Comparison of ENCODE assay signal across 24 cellular contexts in the genomic region with DNA sequence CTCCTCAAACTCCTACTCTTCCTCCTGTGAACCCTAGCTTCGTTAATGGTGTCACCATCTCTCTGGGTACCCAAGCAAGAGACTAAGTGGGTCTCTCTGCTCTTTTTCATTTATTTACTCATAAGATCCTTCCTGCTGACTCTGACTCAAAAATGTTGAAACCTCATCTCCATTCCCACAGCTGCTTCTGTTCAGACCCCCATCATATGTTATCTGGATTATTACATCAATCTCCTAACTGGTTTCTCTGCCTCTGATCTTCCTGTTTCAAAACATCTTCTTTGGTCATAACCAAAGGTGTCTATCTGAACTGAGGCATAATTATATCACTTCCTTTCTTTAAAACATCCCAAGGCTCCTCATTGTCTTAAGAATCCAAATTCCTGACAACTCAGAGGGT. TPM values are rescaled to one million over a fixed set of nuclear protein-coding genes. Genes with fewer than 3 reads are reported as not detected.
A peak's percentile ranks its signal among the peaks of the same experiment; 100 is the strongest.
DNase-seq lines count a peak whose midpoint lies in the region; ATAC-seq and TF ChIP-seq lines count a peak whose summit lies in the region.
"Had no signal": no experiment of that assay in that cellular context is flagged by ENCODE, and none has a peak within 500 bp of the region (broad histone marks: within the 10 kb centered on the region; RNA-seq: fewer than 3 reads in every experiment).

No MANE protein-coding gene starts in this region.

- H3K23ac ChIP-seq in IMR-90 (ENCODE audit: low read depth, low read length) (no peak overlapping the region), mesenchymal stem cell (ENCODE audit: low read length in 2 of 2) (no peak overlapping the region)

- TF ChIP-seq CTCF in IMR-90 (conservative IDR thresholded peaks at IDR 0.05; ENCODE audit: low read depth, low read length), result no peak
- no peak for TF ChIP-seq CTCF in cardiac fibroblast (IDR thresholded peaks at IDR 0.05; ENCODE audit: low read depth, low read length)
- no peak for TF ChIP-seq CTCF in fibroblast of pulmonary artery (IDR thresholded peaks at IDR 0.05; ENCODE audit: low read length, missing control alignments)
- TF ChIP-seq CTCF in dorsolateral prefrontal cortex (IDR thresholded peaks at IDR 0.05 in 54 of 56, conservative IDR thresholded peaks at IDR 0.05 in 2 of 56; ENCODE audit: low read depth in 1 of 56, partially characterized antibody in 56 of 56), result no peak

- H3K27ac ChIP-seq in IMR-90 (ENCODE audit: insufficient read depth, low read length) (no peak overlapping the region), mesenchymal stem cell (ENCODE audit: low read length, poor library complexity, severe bottlenecking) (no peak overlapping the region), dorsolateral prefrontal cortex (no peak overlapping the region)
- H3K27ac ChIP-seq: 22Rv1; BLaER1 treated with 17β-estradiol and CSF1 and Interleukin-3, amounts not matched to agents 10 nM and 100 nM; GM23248 had no signal

- no peaks in the 10 kb centered on the region for H3K36me3 ChIP-seq in IMR-90 (ENCODE audit: control insufficient read depth, insufficient read depth, low read length)
- H3K36me3 ChIP-seq in mesenchymal stem cell (ENCODE audit: control insufficient read depth in 1 of 2, insufficient read depth in 2 of 2, low read depth in 1 of 2, low read length in 2 of 2), result peaks cover 0 to 10% of the 10 kb centered on the region in 2 experiments
- H3K36me3 ChIP-seq: BE2C; BLaER1 treated with 17β-estradiol and CSF1 and Interleukin-3, amounts not matched to agents 10 nM and 100 nM had no signal

- no peak overlapping the region for H2BK15ac ChIP-seq in IMR-90 (ENCODE audit: low read depth, low read length)
- H2BK15ac ChIP-seq in mesenchymal stem cell (ENCODE audit: low read depth, poor library complexity, severe bottlenecking), result no peak overlapping the region

- DNase-seq in IMR-90, result peak; percentile 52
- peak; percentile 47 to 71 for DNase-seq in cardiac fibroblast (ENCODE audit: low read depth in 2 of 2)
- DNase-seq in fibroblast of pulmonary artery (ENCODE audit: low read depth), result peak; percentile 74
- DNase-seq in mesenchymal stem cell, result peak; percentile 41
- no peak for DNase-seq in NCI-H2171 treated with DMSO at 0.1 percent for 48 hours (lab: John Stamatoyannopoulos, UW)
- no peak for DNase-seq in dorsolateral prefrontal cortex
- DNase-seq in NCI-H1930 (lab: John Stamatoyannopoulos, UW), result no peak
- no peak for DNase-seq in activated CD4-positive, alpha-beta T cell treated with anti-CD3 and anti-CD28 coated beads, Interleukin-2, amount 50 U/mL, for 1 hour
- DNase-seq: AML-193; BE2C; CD4-positive, alpha-beta T cell; CD8-positive, alpha-beta memory T cell; DMS 273 treated with DMSO at 0.1 percent for 48 hours; DMS79; EL; GDM1; GM23248; H7; HCEC 1CT had no signal

- H2BK12ac ChIP-seq in mesenchymal stem cell (ENCODE audit: low read length in 2 of 2), result peak overlapping the region in 1 of 2 experiments; percentile 18

- dilution Hi-C loops in IMR-90 (cut with HindIII; ENCODE audit: low sequenced_read_pairs, unreplicated experiment), result no loop called here

- TF ChIP-seq RAD21 in IMR-90 (IDR thresholded peaks at IDR 0.05; ENCODE audit: low read length), result no peak

- H2AFZ ChIP-seq in IMR-90 (replicated peaks; ENCODE audit: low read length, poor library complexity) (no peak overlapping the region), mesenchymal stem cell (ENCODE audit: low read depth, low read length) (no peak overlapping the region)
- H2AFZ ChIP-seq: GM23248 had no signal

- POLR2A ChIA-PET in IMR-90 (lab: Charles Lee; ENCODE audit: unreplicated experiment), result no interaction called here

- H3K9me1 ChIP-seq in IMR-90 (ENCODE audit: insufficient read depth, low read length), result peaks cover 9% of the 10 kb centered on the region

- H3K4me2 ChIP-seq in IMR-90 (ENCODE audit: low read depth, low read length), result no peak overlapping the region
- H3K4me2 ChIP-seq in mesenchymal stem cell (ENCODE audit: low read length, poor library complexity, severe bottlenecking), result no peak overlapping the region
- H3K4me2 ChIP-seq: BLaER1 treated with 17β-estradiol and CSF1 and Interleukin-3, amounts not matched to agents 10 nM and 100 nM had no signal

- no peak overlapping the region for H2AK9ac ChIP-seq in IMR-90 (replicated peaks; ENCODE audit: low read depth, low read length, poor library complexity)

- no peak overlapping the region for H3K56ac ChIP-seq in IMR-90 (ENCODE audit: extremely low read depth, insufficient read depth, low read length)

- intact Hi-C loops in IMR-90 (cut with micrococcal nuclease) (no loop called here), dorsolateral prefrontal cortex (cut with DNase I) (no loop called here)

- in situ Hi-C loops in IMR-90 (cut with MboI; ENCODE audit: low sequenced_read_pairs), result no loop called here

- H2BK120ac ChIP-seq in IMR-90 (ENCODE audit: low read depth, low read length) (no peak overlapping the region), mesenchymal stem cell (ENCODE audit: low read depth, low read length) (no peak overlapping the region)

- H3K9ac ChIP-seq in IMR-90 (ENCODE audit: low read depth, low read length), result no peak overlapping the region
- H3K9ac ChIP-seq in mesenchymal stem cell (ENCODE audit: low read length), result no peak overlapping the region
- H3K9ac ChIP-seq: BLaER1 treated with 17β-estradiol and CSF1 and Interleukin-3, amounts not matched to agents 10 nM and 100 nM; GM23248 had no signal

- H3K18ac ChIP-seq in IMR-90 (ENCODE audit: low read depth, low read length) (no peak overlapping the region), mesenchymal stem cell (ENCODE audit: low read depth in 1 of 2, low read length in 2 of 2) (no peak overlapping the region)

- no CpG with 5 or more reads among the region's 1 CpG for WGBS in IMR-90 (ENCODE audit: extremely low coverage in 2 of 2, insufficient read length in 1 of 2), 2 experiments
- 87% methylated on average over 1 of the region's 1 CpG for WGBS in mesenchymal stem cell

- no peak overlapping the region for H4K5ac ChIP-seq in IMR-90 (ENCODE audit: low read depth, low read length)

- no peak overlapping the region for H4K91ac ChIP-seq in IMR-90 (ENCODE audit: insufficient read depth, low read depth, low read length)
- H4K91ac ChIP-seq in mesenchymal stem cell (ENCODE audit: low read length), result no peak overlapping the region

- H3K4ac ChIP-seq in IMR-90 (ENCODE audit: low read depth, low read length), result no peak overlapping the region
- no peak overlapping the region for H3K4ac ChIP-seq in mesenchymal stem cell (ENCODE audit: low read depth in 1 of 2, low read length in 2 of 2)

- H3K27me3 ChIP-seq in IMR-90 (ENCODE audit: control insufficient read depth, insufficient read depth, low read length) (no peaks in the 10 kb centered on the region; the same call in 1 of the 2 replicates), mesenchymal stem cell (ENCODE audit: control insufficient read depth in 1 of 2, insufficient read depth in 1 of 2, low read length in 2 of 2) (no peaks in the 10 kb centered on the region), dorsolateral prefrontal cortex (peaks cover 0 to 38% (median 13%) of the 10 kb centered on the region in 45 donors)
- H3K27me3 ChIP-seq: BE2C; BLaER1 treated with 17β-estradiol and CSF1 and Interleukin-3, amounts not matched to agents 10 nM and 100 nM had no signal

- H2BK5ac ChIP-seq in IMR-90 (ENCODE audit: low read depth, low read length, poor library complexity, severe bottlenecking) (no peak overlapping the region), mesenchymal stem cell (ENCODE audit: low read depth, low read length, poor library complexity, severe bottlenecking) (no peak overlapping the region)

- no peak for TF ChIP-seq POLR2A in IMR-90 (IDR thresholded peaks at IDR 0.05; ENCODE audit: low read depth, low read length)

- CTCF ChIA-PET in IMR-90 (lab: Yijun Ruan, JAX), result interaction anchor here (1.1 kb wide), 1 partner anchor 12 kb away, joined by 3 read pairs; no protein-coding TSS in a partner anchor

- no peak overlapping the region for H3K4me3 ChIP-seq in IMR-90 (ENCODE audit: insufficient read depth, low read depth, low read length)
- H3K4me3 ChIP-seq in cardiac fibroblast (replicated peaks in 1 of 2; ENCODE audit: low read depth in 2 of 2, low read length in 2 of 2), result no peak overlapping the region
- no peak overlapping the region for H3K4me3 ChIP-seq in fibroblast of pulmonary artery (replicated peaks; ENCODE audit: low read depth, low read length)
- no peak overlapping the region for H3K4me3 ChIP-seq in mesenchymal stem cell (ENCODE audit: insufficient read depth in 1 of 2, low read depth in 1 of 2, low read length in 2 of 2)
- H3K4me3 ChIP-seq in dorsolateral prefrontal cortex, result no peak overlapping the region
- H3K4me3 ChIP-seq: BLaER1 treated with 17β-estradiol and CSF1 and Interleukin-3, amounts not matched to agents 10 nM and 100 nM; GM12878; GM23248 had no signal

- H3K9me3 ChIP-seq in IMR-90 (ENCODE audit: control insufficient read depth, insufficient read depth, low read length), result no peaks in the 10 kb centered on the region
- no peaks in the 10 kb centered on the region for H3K9me3 ChIP-seq in mesenchymal stem cell (ENCODE audit: control insufficient read depth, low read length)
- H3K9me3 ChIP-seq: BE2C had no signal

- no peaks in the 10 kb centered on the region for H4K20me1 ChIP-seq in IMR-90 (ENCODE audit: insufficient read depth, low read length)
- H4K20me1 ChIP-seq: BLaER1 treated with 17β-estradiol and CSF1 and Interleukin-3, amounts not matched to agents 10 nM and 100 nM had no signal

- H3K79me1 ChIP-seq in IMR-90 (ENCODE audit: low read depth in 1 of 2, low read length in 2 of 2) (no peaks in the 10 kb centered on the region), mesenchymal stem cell (replicated peaks; ENCODE audit: low read length, poor library complexity, severe bottlenecking) (no peaks in the 10 kb centered on the region)

- no peak for ATAC-seq in IMR-90 (ENCODE audit: low read depth)
- ATAC-seq: GM12878 had no signal

- H4K8ac ChIP-seq in IMR-90 (ENCODE audit: low read depth in 2 of 2, low read length in 2 of 2), result no peak overlapping the region
- H4K8ac ChIP-seq in mesenchymal stem cell (ENCODE audit: low read length), result peak overlapping the region; percentile 31

- H3K14ac ChIP-seq in IMR-90 (replicated peaks; ENCODE audit: low read depth, low read length) (no peak overlapping the region), mesenchymal stem cell (ENCODE audit: low read length in 2 of 2) (no peak overlapping the region)

- BruUV-seq in IMR-90 (replicated peaks; lab: Mats Ljungman, UMichigan), result no TSS peak

- no peak overlapping the region for H2BK20ac ChIP-seq in IMR-90 (ENCODE audit: low read depth, low read length)

- H3K4me1 ChIP-seq in IMR-90 (ENCODE audit: control insufficient read depth, insufficient read depth, low read length), result peaks cover 28% of the 10 kb centered on the region
- peaks cover 24% of the 10 kb centered on the region for H3K4me1 ChIP-seq in mesenchymal stem cell (ENCODE audit: control insufficient read depth, insufficient read depth, low read depth, low read length)

- no peak overlapping the region for H2AK5ac ChIP-seq in IMR-90 (ENCODE audit: low read depth, low read length)
- H2AK5ac ChIP-seq in mesenchymal stem cell (ENCODE audit: low read length, severe bottlenecking), result peak overlapping the region; percentile 13

RNA-seq across cellular contexts. Expression of a gene that starts 2.0 kb away (rescaled TPM):
- total RNA-seq in IMR-90 (2012; rRNA removed) (0.28 and 0.36 TPM in 2 replicates), dorsolateral prefrontal cortex (1 to 10 TPM in 54 of 120 experiments, under 1 TPM in 64, not detected in 2; 0.19 to 6.8 (median 0.87) TPM)
- 0.27 and 0.32 TPM in 2 replicates for polyA plus RNA-seq in IMR-90 (2012; rRNA removed)
- polyA plus RNA-seq in IMR-90 (2012; cell fraction: cytosol; rRNA removed), result 0.50 and 0.54 TPM in 2 replicates
- 0.35 and 1.4 TPM in 2 replicates for polyA plus RNA-seq in IMR-90 (2012; cell fraction: nucleus; rRNA removed; ENCODE audit: low replicate concordance)
- polyA plus RNA-seq in mesenchymal stem cell (2013, experiment 1 of 2), result 1.5 TPM
- polyA plus RNA-seq in mesenchymal stem cell (2013, experiment 2 of 2), result 1.6 TPM
- total RNA-seq: CD4-positive, alpha-beta T cell; CD8-positive, alpha-beta memory T cell; GM12878 had no signal
- polyA plus RNA-seq: CD14-positive monocyte; CD8-positive, alpha-beta memory T cell had no signal

RNA-seq across cellular contexts. Expression of a gene that starts 28.4 kb away (rescaled TPM):
- not detected in 2 replicates for total RNA-seq in IMR-90 (2012; rRNA removed)
- not detected in 2 replicates for polyA plus RNA-seq in IMR-90 (2012; rRNA removed)
- polyA plus RNA-seq in IMR-90 (2012; cell fraction: cytosol; rRNA removed), result not detected in 2 replicates
- polyA plus RNA-seq in IMR-90 (2012; cell fraction: nucleus; rRNA removed; ENCODE audit: low replicate concordance), result not detected in 2 replicates
- 0.11 TPM for polyA plus RNA-seq in mesenchymal stem cell (2013, experiment 1 of 2)
- 0.16 TPM for polyA plus RNA-seq in mesenchymal stem cell (2013, experiment 2 of 2)
- total RNA-seq in dorsolateral prefrontal cortex, result 1 to 10 TPM in 92 of 120 experiments, under 1 TPM in 25, not detected in 3; 0.46 to 4.7 (median 1.6) TPM
- total RNA-seq: CD4-positive, alpha-beta T cell; CD8-positive, alpha-beta memory T cell; GM12878; H1; H7 had no signal
- polyA plus RNA-seq: CD14-positive monocyte; CD8-positive, alpha-beta memory T cell; GM12878; GM23248; H1 had no signal

Comparison
In these comparisons a context has a peak if more than half of its experiments do, and no peak if none do; other contexts are left out.
1. DNase-seq: peak in IMR-90 (single experiment), cardiac fibroblast (2 of 2), fibroblast of pulmonary artery (single experiment) and mesenchymal stem cell (single experiment); none in NCI-H2171 treated with DMSO at 0.1 percent for 48 hours (single experiment), dorsolateral prefrontal cortex (0 of 10), NCI-H1930 (0 of 2) and activated CD4-positive, alpha-beta T cell treated with anti-CD3 and anti-CD28 coated beads, Interleukin-2, amount 50 U/mL, for 1 hour (single experiment).